In the genomic region with DNA sequence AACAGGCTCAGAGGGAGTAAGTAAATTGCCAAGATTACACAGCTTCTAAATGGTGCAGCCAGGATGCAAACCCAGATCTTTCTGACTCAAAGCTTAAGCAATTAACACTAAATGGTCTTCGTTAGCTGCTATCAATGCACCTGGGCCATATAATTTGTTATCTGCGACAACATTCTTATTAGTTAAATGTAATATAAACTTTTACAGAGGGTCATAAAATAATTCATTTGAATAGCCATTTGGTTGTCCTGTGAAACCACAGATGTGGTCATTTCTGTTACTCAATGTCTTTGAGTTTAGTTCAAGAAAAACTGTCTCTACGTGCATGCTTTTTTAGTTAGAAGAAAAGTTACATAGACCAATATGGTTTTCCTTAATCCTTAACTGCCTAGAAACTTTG, we compare ENCODE assay signal across 25 cellular contexts. TPM values are rescaled to one million over a fixed set of nuclear protein-coding genes. Genes with fewer than 3 reads are reported as not detected.
DNase-seq lines count a peak whose midpoint lies in the region; ATAC-seq and TF ChIP-seq lines count a peak whose summit lies in the region.
"Had no signal": no experiment of that assay in that cellular context is flagged by ENCODE, and none has a peak within 500 bp of the region (broad histone marks: within the 10 kb centered on the region; RNA-seq: fewer than 3 reads in every experiment).

No MANE protein-coding gene starts in this region.

- H3K4me1 ChIP-seq in endodermal cell (ENCODE audit: control insufficient read depth, insufficient read depth, low read length): no peaks in the 10 kb centered on the region
- H3K4me1 ChIP-seq in osteoblast (ENCODE audit: insufficient read depth, low read length): peaks cover 7% of the 10 kb centered on the region
- no peaks in the 10 kb centered on the region for H3K4me1 ChIP-seq in right lobe of liver
- H3K4me1 ChIP-seq: SJCRH30 had no signal

- intact Hi-C loops in right lobe of liver (cut with DNase I): no loop called here

- H3K27me3 ChIP-seq in endodermal cell (ENCODE audit: control insufficient read depth, insufficient read depth, low read length, poor library complexity, severe bottlenecking) (no peaks in the 10 kb centered on the region), osteoblast (ENCODE audit: insufficient read depth, low read length) (no peaks in the 10 kb centered on the region), right lobe of liver (no peaks in the 10 kb centered on the region)
- H3K27me3 ChIP-seq: MG63, SJCRH30 had no signal

- H3K36me3 Mint-ChIP-seq in endodermal cell (ENCODE audit: low read depth): no peaks in the 10 kb centered on the region
- H3K36me3 Mint-ChIP-seq: IgD-negative memory B cell had no signal

- ATAC-seq in right lobe of liver (no peak), HG02884 (IDR thresholded peaks at IDR 0.05; ENCODE audit: unreplicated experiment) (no peak)
- ATAC-seq: GM23338, Right ventricle myocardium inferior had no signal

- no peak overlapping the region for H3K27ac ChIP-seq in endodermal cell (ENCODE audit: low read depth, low read length)
- H3K27ac ChIP-seq in osteoblast (ENCODE audit: low read depth, low read length): no peak overlapping the region
- no peak overlapping the region for H3K27ac ChIP-seq in right lobe of liver
- H3K27ac ChIP-seq: 22Rv1, HL-60, PC-9, SJCRH30 had no signal

- no peaks in the 10 kb centered on the region for H3K27me3 Mint-ChIP-seq in endodermal cell (ENCODE audit: insufficient read depth)

- no peak overlapping the region for H3K27ac Mint-ChIP-seq in endodermal cell
- H3K27ac Mint-ChIP-seq: GM23338, H9, HFFc6, IgD-negative memory B cell had no signal

- H3K36me3 ChIP-seq in endodermal cell (ENCODE audit: control insufficient read depth, insufficient read depth, low read length) (no peaks in the 10 kb centered on the region), osteoblast (ENCODE audit: insufficient read depth, low read length) (no peaks in the 10 kb centered on the region), right lobe of liver (no peaks in the 10 kb centered on the region)
- H3K36me3 ChIP-seq: MG63, SJCRH30 had no signal

- no peak overlapping the region for H3K4me2 ChIP-seq in osteoblast (ENCODE audit: insufficient read depth, low read length)
- H3K4me2 ChIP-seq: GM23338, PC-9 had no signal

- TF ChIP-seq CTCF in endodermal cell (conservative IDR thresholded peaks at IDR 0.05): no peak
- no peak for TF ChIP-seq CTCF in osteoblast (IDR thresholded peaks at IDR 0.05; ENCODE audit: extremely low read depth, low read depth, low read length)
- TF ChIP-seq CTCF in right lobe of liver (IDR thresholded peaks at IDR 0.05): no peak

- no peak for TF ChIP-seq POLR2A in right lobe of liver (IDR thresholded peaks at IDR 0.05)

- no peaks in the 10 kb centered on the region for H3K9me3 Mint-ChIP-seq in endodermal cell
- H3K9me3 Mint-ChIP-seq: GM23338, H9, HFFc6 had no signal

- 88 to 100% methylated on average over 1 to 2 of the region's 3 CpGs for WGBS in endodermal cell (ENCODE audit: insufficient coverage in 1 of 2, insufficient read length in 1 of 2), 2 experiments
- WGBS in right lobe of liver (ENCODE audit: insufficient coverage, low coverage, low lambda C conversion rate, missing lambda C conversion rate): 64% methylated on average over 3 of the region's 3 CpGs

- no peak overlapping the region for H2AFZ ChIP-seq in osteoblast (ENCODE audit: low read length)
- H2AFZ ChIP-seq: PC-9 had no signal

- H3K4me3 ChIP-seq in endodermal cell (ENCODE audit: low read length) (no peak overlapping the region), osteoblast (ENCODE audit: insufficient read depth, low read length) (no peak overlapping the region), right lobe of liver (no peak overlapping the region)
- H3K4me3 ChIP-seq: GM23338, MG63, PC-9, SJCRH30 had no signal

- no peaks in the 10 kb centered on the region for H3K79me2 ChIP-seq in osteoblast (ENCODE audit: insufficient read depth, low read length)

- DNase-seq in A172 (ENCODE audit: low spot score) (peak; percentile 54), amniotic epithelial cell (ENCODE audit: low read depth) (peak; percentile 57), endodermal cell (peak; percentile 17), osteoblast (ENCODE audit: insufficient read length, low spot score, missing footprints) (peak; percentile 15), right lobe of liver (no peak), NCI-H2227 treated with DMSO at 0.1 percent for 48 hours (lab: John Stamatoyannopoulos, UW) (no peak)
- DNase-seq: ACHN, DMS153, DND-41, H9, HFFc6, MG63, NCI-H1105 treated with DMSO at 0.1 percent for 48 hours, NCI-H146, NCI-H1930, NCI-H446 treated with DMSO at 0.1 percent for 48 hours, NCI-H526 treated with DMSO at 0.1 percent for 48 hours, PC-9, SJCRH30 had no signal

- H3K4me1 Mint-ChIP-seq in endodermal cell: peaks cover 12% of the 10 kb centered on the region
- H3K4me1 Mint-ChIP-seq: IgD-negative memory B cell had no signal

- no peaks in the 10 kb centered on the region for H4K20me1 ChIP-seq in osteoblast (ENCODE audit: insufficient read depth, low read length)

- H3K9ac ChIP-seq in endodermal cell (ENCODE audit: extremely low read depth, low read length, poor library complexity, severe bottlenecking): no peak overlapping the region

- H3K9me3 ChIP-seq in endodermal cell (ENCODE audit: control insufficient read depth, low read length) (no peaks in the 10 kb centered on the region), osteoblast (ENCODE audit: low read depth, low read length) (no peaks in the 10 kb centered on the region), right lobe of liver (no peaks in the 10 kb centered on the region)
- H3K9me3 ChIP-seq: MG63, SJCRH30 had no signal

- H3K4me3 Mint-ChIP-seq in endodermal cell: no peak overlapping the region
- H3K4me3 Mint-ChIP-seq: GM23338, H9, HFFc6, IgD-negative memory B cell had no signal

RNA-seq across cellular contexts. Expression of a gene that starts 22.1 kb away (rescaled TPM):
- total RNA-seq in A172 (2014; rRNA removed; shearing (Covaris generic)): 547 and 785 TPM in 2 replicates
- total RNA-seq in endodermal cell: 100 to 1,000 TPM; 711 to 829 TPM
- 1,267 TPM for polyA plus RNA-seq in endodermal cell (2013, experiment 1 of 2)
- polyA plus RNA-seq in endodermal cell (2013, experiment 2 of 2): 1,250 TPM
- 200 and 203 TPM in 2 replicates for total RNA-seq in osteoblast
- 10 to 100 TPM; 61.9 to 99.1 (median 81.5) TPM for total RNA-seq in right lobe of liver

Comparison
In these comparisons a context has a peak if more than half of its experiments do, and no peak if none do; other contexts are left out.
1. DNase-seq: peak in A172 (single experiment), amniotic epithelial cell (single experiment), endodermal cell (single experiment) and osteoblast (single experiment); none in right lobe of liver (0 of 3) and NCI-H2227 treated with DMSO at 0.1 percent for 48 hours (single experiment).